8 cellular contexts compared by ENCODE assay signal in the genomic region with DNA sequence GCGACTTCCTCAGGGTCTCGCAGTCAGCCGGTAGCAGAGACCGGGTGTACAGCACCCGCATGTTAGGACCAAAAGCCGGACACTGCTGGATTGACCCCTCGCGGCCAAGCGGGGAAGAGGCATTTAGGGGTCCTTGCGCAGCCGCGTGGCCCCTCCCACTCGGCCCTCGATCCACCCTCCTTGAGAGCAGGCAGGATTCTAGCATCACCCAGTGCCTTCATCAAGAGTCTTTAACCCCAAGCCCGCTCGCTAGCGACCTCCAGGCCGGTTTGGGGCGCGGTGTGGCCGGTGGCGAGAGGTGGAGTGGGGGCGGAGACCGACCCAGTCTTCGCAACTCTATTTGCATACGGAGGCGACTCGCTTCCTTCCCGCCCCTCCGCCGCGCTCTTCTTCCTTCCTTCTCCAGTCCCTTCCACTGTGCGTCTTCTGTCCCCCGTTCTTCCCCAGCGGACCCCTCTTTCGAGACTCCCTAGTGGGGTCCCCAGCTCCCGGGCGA. TPM values are rescaled to one million over a fixed set of nuclear protein-coding genes. Genes with fewer than 3 reads are reported as not detected.
DNase-seq lines count a peak whose midpoint lies in the region; ATAC-seq and TF ChIP-seq lines count a peak whose summit lies in the region.

A gene with protein sequence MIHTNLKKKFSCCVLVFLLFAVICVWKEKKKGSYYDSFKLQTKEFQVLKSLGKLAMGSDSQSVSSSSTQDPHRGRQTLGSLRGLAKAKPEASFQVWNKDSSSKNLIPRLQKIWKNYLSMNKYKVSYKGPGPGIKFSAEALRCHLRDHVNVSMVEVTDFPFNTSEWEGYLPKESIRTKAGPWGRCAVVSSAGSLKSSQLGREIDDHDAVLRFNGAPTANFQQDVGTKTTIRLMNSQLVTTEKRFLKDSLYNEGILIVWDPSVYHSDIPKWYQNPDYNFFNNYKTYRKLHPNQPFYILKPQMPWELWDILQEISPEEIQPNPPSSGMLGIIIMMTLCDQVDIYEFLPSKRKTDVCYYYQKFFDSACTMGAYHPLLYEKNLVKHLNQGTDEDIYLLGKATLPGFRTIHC (plus strand): TSS at position 384 of the 496 bp plus-strand sequence. CDS start 112,178 bp downstream, outside the sequence.

- peaks cover 41% of the 10 kb centered on the region for H3F3A ChIP-seq in neural progenitor cell (ENCODE audit: low read depth)

- POLR2A ChIA-PET in RWPE1 (lab: Yijun Ruan, JAX; ENCODE audit: low non-redundant PET): no interaction called here

- in situ Hi-C loops in ACHN (cut with HindIII; ENCODE audit: low pct_ligation_motif_present, low pct_unique_long_range_greater_than_20kb, low sequenced_read_pairs): no loop called here

- peaks cover 4% of the 10 kb centered on the region for H3K9me3 Mint-ChIP-seq in neural progenitor cell

- peaks cover 21% of the 10 kb centered on the region for H3K4me1 Mint-ChIP-seq in neural progenitor cell

- peak within 1 kb of the TSS; percentile 96 for H3K4me3 Mint-ChIP-seq in neural progenitor cell

- peak within 1 kb of the TSS; percentile 86 for H3K27ac Mint-ChIP-seq in neural progenitor cell

- peak within 1 kb of the TSS; percentile 96 for H3K4me2 ChIP-seq in neural progenitor cell

- CTCF ChIA-PET in RWPE1 (lab: Yijun Ruan, JAX): interaction anchor here (0.6 to 1.1 kb wide), 3 partner anchors 108 to 1867 kb away, joined by 3 to 5 read pairs (median 4); no protein-coding TSS in a partner anchor

- H3K36me3 Mint-ChIP-seq in neural progenitor cell: peaks cover 6% of the 10 kb centered on the region

- peaks cover 41% of the 10 kb centered on the region for H3K79me2 ChIP-seq in neural progenitor cell (ENCODE audit: low read depth)

- DNase-seq in ACHN (peak; percentile 65), RWPE1 (ENCODE audit: low spot score) (no peak), activated gamma-delta T cell (lab: John Stamatoyannopoulos, UW) (peak; percentile 54), foreskin melanocyte (peak; percentile 84), neural progenitor cell (ENCODE audit: low spot score) (peak; percentile 86)

- peak within 1 kb of the TSS; percentile 46 for H3K9ac ChIP-seq in neural progenitor cell

- peaks cover 13% of the 10 kb centered on the region for H3K4me1 ChIP-seq in neural progenitor cell

- H3K27me3 Mint-ChIP-seq in neural progenitor cell (ENCODE audit: insufficient read depth, low read depth): peaks cover 22% of the 10 kb centered on the region

- H3K27me3 ChIP-seq in neural progenitor cell: peaks cover 6% of the 10 kb centered on the region

- peak; percentile 59 for ATAC-seq in GM18909 (IDR thresholded peaks at IDR 0.05; ENCODE audit: poor library complexity, unreplicated experiment)
- ATAC-seq in HG03159 (IDR thresholded peaks at IDR 0.05; ENCODE audit: unreplicated experiment): peak; percentile 57

- peak within 1 kb of the TSS; percentile 93 for H2AFZ ChIP-seq in neural progenitor cell (replicated peaks)

- peaks cover 35% of the 10 kb centered on the region for H4K20me1 ChIP-seq in neural progenitor cell (ENCODE audit: low read depth)

- no peaks in the 10 kb centered on the region for H3K9me3 ChIP-seq in neural progenitor cell (ENCODE audit: low read depth)

- peak within 1 kb of the TSS; percentile 93 for H3K4me3 ChIP-seq in neural progenitor cell

- TF ChIP-seq CTCF in RWPE1 (conservative IDR thresholded peaks at IDR 0.05; ENCODE audit: low read depth) (peak; percentile 36), neural progenitor cell (IDR thresholded peaks at IDR 0.05) (peak; percentile 41), subcutaneous adipose tissue (IDR thresholded peaks at IDR 0.05; ENCODE audit: low read depth) (no peak)

- H3K27ac ChIP-seq in RWPE1 (no peak within 1 kb of the TSS), neural progenitor cell (peak within 1 kb of the TSS; percentile 22)

- no peaks in the 10 kb centered on the region for H3K36me3 ChIP-seq in neural progenitor cell

RNA-seq across cellular contexts. Expression of the gene that starts here (rescaled TPM):
- total RNA-seq in neural progenitor cell (ENCODE audit: low replicate concordance) (27.3 and 39.2 TPM in 2 replicates), subcutaneous adipose tissue (10 to 100 TPM; 31.4 to 80.1 (median 43.8) TPM)
